ENCODE assay signal across 8 cellular contexts in the genomic region with DNA sequence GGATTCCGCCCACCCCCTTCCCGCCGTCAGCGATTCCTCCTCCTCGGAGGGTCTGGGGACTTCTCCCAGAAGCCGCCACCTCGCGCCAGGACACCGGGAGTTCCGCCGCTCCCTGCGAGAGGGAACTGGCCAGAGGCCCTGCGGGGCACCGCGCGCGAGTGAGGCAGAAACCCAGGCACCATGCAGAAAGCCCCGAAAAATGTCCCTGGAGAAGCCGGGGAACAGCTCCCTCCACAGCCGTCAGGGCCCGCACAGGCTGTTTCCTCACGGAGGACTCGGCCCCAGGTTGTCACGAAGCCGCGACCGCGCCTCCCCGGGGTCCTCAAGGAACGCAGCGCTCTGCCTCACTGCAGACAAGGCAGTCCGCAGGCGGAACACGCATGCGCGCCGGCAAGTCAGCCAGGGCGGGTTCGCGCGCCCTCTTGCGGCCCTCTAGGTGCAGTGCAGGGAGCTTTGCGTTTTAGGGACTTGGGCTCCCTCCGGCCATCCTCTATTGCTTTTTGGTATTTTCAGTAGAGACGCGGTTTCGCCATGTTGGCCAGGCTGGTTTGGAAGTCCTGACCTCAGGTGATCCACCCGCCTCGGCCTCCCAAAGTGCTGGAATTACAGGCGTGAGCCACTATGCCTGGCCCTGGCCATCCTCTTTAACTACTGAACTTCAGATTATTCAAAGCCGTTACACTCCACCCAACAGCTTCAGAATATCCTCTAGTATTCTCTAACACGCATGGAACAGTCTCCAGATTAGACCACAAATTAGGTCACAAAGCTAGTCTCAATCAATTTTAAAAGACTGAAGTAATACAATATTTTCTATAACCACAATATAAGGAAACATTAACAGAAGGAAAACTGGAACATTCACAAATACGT. TPM values are rescaled to one million over a fixed set of nuclear protein-coding genes. Genes with fewer than 3 reads are reported as not detected.
DNase-seq lines count a peak whose midpoint lies in the region; ATAC-seq, FAIRE-seq and TF ChIP-seq lines count a peak whose summit lies in the region.

No MANE protein-coding gene starts in this region.

- CTCF ChIA-PET in A549 (lab: Yijun Ruan, JAX), result interaction anchor here (0.6 to 2.4 kb wide), 45 partner anchors 9 to 829 kb away, joined by 3 to 24 read pairs (median 4); a partner anchor contains a TSS

- ATAC-seq in A549, result peak; percentile 93 to 94
- ATAC-seq in GM18868 (IDR thresholded peaks at IDR 0.05; ENCODE audit: unreplicated experiment), result peak; percentile 80
- ATAC-seq in HG03439 (IDR thresholded peaks at IDR 0.05; ENCODE audit: unreplicated experiment), result peak; percentile 83

- peak; percentile 96 for TF ChIP-seq CTCF in A549 (IDR thresholded peaks at IDR 0.05)
- peak; percentile 97 for TF ChIP-seq CTCF in colonic mucosa (IDR thresholded peaks at IDR 0.05)

- TF ChIP-seq RAD21 in A549 (conservative IDR thresholded peaks at IDR 0.05 in 1 of 2, IDR thresholded peaks at IDR 0.05 in 1 of 2), result peak; percentile 74 to 79

- WGBS in A549 (ENCODE audit: missing lambda C conversion rate), result 10% methylated on average over 39 of the region's 53 CpGs

- FAIRE-seq in A549 (lab: Jason Lieb, UNC), result peak; percentile 85

- no peak for TF ChIP-seq EP300 in A549 (IDR thresholded peaks at IDR 0.05)

- H3K9me3 ChIP-seq in A549 (peaks cover 65% of the 10 kb centered on the region), colonic mucosa (no peaks in the 10 kb centered on the region)

- TF ChIP-seq POLR2A in A549 (IDR thresholded peaks at IDR 0.05; ENCODE audit: low read length), result peak; percentile 68

- no peaks in the 10 kb centered on the region for H3K36me3 ChIP-seq in colonic mucosa

- H3K4me2 ChIP-seq in A549, result peak overlapping the region; percentile 93

- DNase-seq in A549 (ENCODE audit: low read depth in 1 of 2, low spot score in 1 of 2), result peak; percentile 92 to 93
- peak; percentile 81 to 94 for DNase-seq in NCI-H524 (lab: John Stamatoyannopoulos, UW)
- DNase-seq in activated CD4-positive, alpha-beta T cell treated with anti-CD3 and anti-CD28 coated beads for 4 hours, result peak; percentile 91 to 93
- DNase-seq in colonic mucosa, result peak; percentile 91
- DNase-seq in stimulated activated CD4-positive, alpha-beta T cell treated with anti-CD3 and anti-CD28 coated beads, Interleukin-1b, Interleukin-23, amount 100 ng/mL, for 1 hour (ENCODE audit: low read depth in 2 of 2), result peak; percentile 82 to 86

- H3K4me3 ChIP-seq in A549 (peak overlapping the region; percentile 55), colonic mucosa (peak overlapping the region; percentile 47)

- H3K27me3 ChIP-seq in colonic mucosa (no peaks in the 10 kb centered on the region), layer of hippocampus (ENCODE audit: control insufficient read depth, insufficient read depth, low read length) (no peaks in the 10 kb centered on the region)

- peak overlapping the region; percentile 64 to 67 for H3K9ac ChIP-seq in colonic mucosa (ENCODE audit: low read depth in 2 of 2, low read length in 2 of 2)

- POLR2A ChIA-PET in A549 (lab: Yijun Ruan, JAX), result interaction anchor here (0.7 to 0.9 kb wide), 4 partner anchors 54 to 236 kb away, joined by 3 to 5 read pairs (median 4); a partner anchor contains a TSS

- H3K4me1 ChIP-seq in A549, result 0 out of 3 replicates have a peak, but pooled peaks cover 3% of the 10 kb centered on the region
- H3K4me1 ChIP-seq in colonic mucosa, result no peaks in the 10 kb centered on the region

- intact Hi-C loops in colonic mucosa (cut with DNase I), result loop anchor here (2.0 kb wide), 1 partner anchor 53 kb away; no protein-coding TSS in a partner anchor

- H3K27ac ChIP-seq in A549, result peak overlapping the region; percentile 76 to 87
- no peak overlapping the region for H3K27ac ChIP-seq in colonic mucosa
- peak overlapping the region; percentile 24 for H3K27ac ChIP-seq in layer of hippocampus (ENCODE audit: low read depth, low read length)

TF ChIP-seq in A549, 52 proteins besides CTCF, POLR2A, EP300 and RAD21:
- TF ChIP-seq RNF2 (IDR thresholded peaks at IDR 0.05; ENCODE audit: borderline replicate concordance, low read depth), result peak; percentile 81; the same call in 1 of the 2 replicates
- TF ChIP-seq PHF8 (IDR thresholded peaks at IDR 0.05; ENCODE audit: borderline replicate concordance, low read depth), result 0 out of 2 replicates have a peak, but pooled peaks have one; percentile 43
- TF ChIP-seq, protein P1, sequence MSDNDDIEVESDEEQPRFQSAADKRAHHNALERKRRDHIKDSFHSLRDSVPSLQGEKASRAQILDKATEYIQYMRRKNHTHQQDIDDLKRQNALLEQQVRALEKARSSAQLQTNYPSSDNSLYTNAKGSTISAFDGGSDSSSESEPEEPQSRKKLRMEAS (IDR thresholded peaks at IDR 0.05), result peak; percentile 92
- TF ChIP-seq SMC3 (IDR thresholded peaks at IDR 0.05), result peak; percentile 79
- TF ChIP-seq TFCP2L1 (CRISPR knock-in tag; IDR thresholded peaks at IDR 0.05), result 0 out of 2 replicates have a peak, but pooled peaks have one; percentile 58
- TF ChIP-seq FOXS1 (CRISPR knock-in tag; IDR thresholded peaks at IDR 0.05), result no peak
- TF ChIP-seq JUN (IDR thresholded peaks at IDR 0.05), result 0 out of 5 replicates have a peak, but pooled peaks of 1 of the 2 experiments have one; percentile 31
- TF ChIP-seq, protein P2, sequence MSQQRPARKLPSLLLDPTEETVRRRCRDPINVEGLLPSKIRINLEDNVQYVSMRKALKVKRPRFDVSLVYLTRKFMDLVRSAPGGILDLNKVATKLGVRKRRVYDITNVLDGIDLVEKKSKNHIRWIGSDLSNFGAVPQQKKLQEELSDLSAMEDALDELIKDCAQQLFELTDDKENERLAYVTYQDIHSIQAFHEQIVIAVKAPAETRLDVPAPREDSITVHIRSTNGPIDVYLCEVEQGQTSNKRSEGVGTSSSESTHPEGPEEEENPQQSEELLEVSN (IDR thresholded peaks at IDR 0.05; ENCODE audit: borderline replicate concordance, low read depth), result peak; percentile 84; the same call in 1 of the 2 replicates
- 0 out of 2 replicates have a peak, but pooled peaks have one; percentile 46 for TF ChIP-seq HOXB5 (CRISPR knock-in tag; IDR thresholded peaks at IDR 0.05)
- TF ChIP-seq NR3C1 (IDR thresholded peaks at IDR 0.05), result no peak
TF ChIP-seq in A549: peak in this region for 8.

RNA-seq across cellular contexts. Expression of a gene that starts 20.3 kb away (rescaled TPM):
- polyA plus RNA-seq in A549 (2011; rRNA removed), result 16.7 and 17.0 TPM in 2 replicates
- polyA plus RNA-seq in A549 (2012; cell fraction: cytosol; rRNA removed), result 6.0 and 8.4 TPM in 2 replicates
- 6.3 and 7.3 TPM in 2 replicates for polyA plus RNA-seq in A549 (2012; cell fraction: nucleus; rRNA removed)
- polyA plus RNA-seq in A549 (2017; fragmentation: RNase III; extraction: RNeasy Plus Mini Kit Qiagen cat#74134 plus additional on column Dnase treatment), result 11.7 to 13.5 TPM (median 12.1 TPM) in 3 replicates
- 2.1 and 3.6 TPM in 2 replicates for polyA minus RNA-seq in A549 (2011; rRNA and poly(A)+ RNA removed)
- total RNA-seq in colonic mucosa, result 1 to 10 TPM; 2.9 to 3.3 TPM
